Comparison of ENCODE assay signal across 8 cellular contexts in the genomic region with DNA sequence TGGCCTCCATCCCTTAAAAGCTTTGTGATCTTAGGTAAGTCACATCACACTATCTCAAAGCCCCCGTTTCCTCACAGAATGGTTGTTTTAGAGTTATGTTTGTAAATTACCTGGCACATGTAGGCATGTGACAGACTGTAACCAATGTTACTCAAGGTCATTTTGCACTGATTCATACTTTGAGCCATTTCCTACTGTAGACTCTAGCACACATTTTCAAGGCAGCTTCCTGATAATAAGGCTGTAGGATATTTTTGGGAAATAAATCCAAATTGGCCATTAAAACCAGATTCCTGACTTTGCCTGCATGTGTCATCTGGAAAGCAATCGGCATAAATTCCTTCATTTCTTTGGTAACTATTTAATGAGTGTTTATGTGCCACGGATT. TPM values are rescaled to one million over a fixed set of nuclear protein-coding genes. Genes with fewer than 3 reads are reported as not detected.
A peak's percentile ranks its signal among the peaks of the same experiment; 100 is the strongest.
DNase-seq lines count a peak whose midpoint lies in the region.

No MANE protein-coding gene starts in this region.

- peak; percentile 80 for DNase-seq in GM04504 (ENCODE audit: low read depth)
- DNase-seq in SJSA1 (ENCODE audit: low read depth in 1 of 2, low spot score in 2 of 2), result no peak
- DNase-seq in fibroblast of gingiva (ENCODE audit: low read depth), result peak; percentile 28
- no peak for DNase-seq in nucleus accumbens (lab: John Stamatoyannopoulos, UW)
- DNase-seq in NCI-H345 treated with DMSO at 0.1 percent for 48 hours (lab: John Stamatoyannopoulos, UW; ENCODE audit: unreplicated experiment), result no peak
- DNase-seq in NCI-H128 (lab: John Stamatoyannopoulos, UW; ENCODE audit: unreplicated experiment), result no peak
- DNase-seq in NCI-H2171 (lab: John Stamatoyannopoulos, UW), result no peak

- H3K4me1 ChIP-seq in SJSA1 (replicated peaks) (peaks cover 32% of the 10 kb centered on the region), skeletal muscle tissue (ENCODE audit: control insufficient read depth in 3 of 3, insufficient read depth in 3 of 3, low read length in 3 of 3) (peaks cover 35 to 42% (median 40%) of the 10 kb centered on the region in 3 donors)

- H3K27me3 ChIP-seq in SJSA1 (replicated peaks), result no peaks in the 10 kb centered on the region
- H3K27me3 ChIP-seq in skeletal muscle tissue (ENCODE audit: control insufficient read depth in 3 of 3, insufficient read depth in 3 of 3, low read length in 3 of 3), result no peaks in the 10 kb centered on the region

- H3K4me3 ChIP-seq in SJSA1, result peak overlapping the region; percentile 73
- H3K4me3 ChIP-seq in skeletal muscle tissue (ENCODE audit: low read length in 3 of 3), result peak overlapping the region; percentile 25 to 98 (median 42)

- H3K9ac ChIP-seq in skeletal muscle tissue (ENCODE audit: low read depth in 1 of 3, low read length in 3 of 3), result peak overlapping the region in 1 of 3 donors; percentile 93

- H3K36me3 ChIP-seq in SJSA1 (peaks cover 31% of the 10 kb centered on the region), skeletal muscle tissue (ENCODE audit: control insufficient read depth in 3 of 3, insufficient read depth in 3 of 3, low read length in 3 of 3) (peaks cover 0 to 3% (median 3%) of the 10 kb centered on the region in 3 donors)

- H3K27ac ChIP-seq in SJSA1 (peak overlapping the region; percentile 54), skeletal muscle tissue (ENCODE audit: low read depth, low read length) (peak overlapping the region; percentile 87)

- H3K9me3 ChIP-seq in SJSA1 (replicated peaks) (no peaks in the 10 kb centered on the region), skeletal muscle tissue (ENCODE audit: control insufficient read depth in 3 of 3, low read length in 3 of 3) (no peaks in the 10 kb centered on the region)

RNA-seq across cellular contexts. Expression of a gene that starts 2.2 kb away (rescaled TPM):
- total RNA-seq in SJSA1 (2014; rRNA removed; shearing (Covaris generic)), result 16.7 and 31.7 TPM in 2 replicates
- total RNA-seq in skeletal muscle tissue, result 15.1 TPM

Comparison
In these comparisons a context has a peak if more than half of its experiments do, and no peak if none do; other contexts are left out.
1. DNase-seq: peak in GM04504 (single experiment) and fibroblast of gingiva (single experiment); none in SJSA1 (0 of 2), nucleus accumbens (0 of 56), NCI-H345 treated with DMSO at 0.1 percent for 48 hours (single experiment), NCI-H128 (single experiment) and NCI-H2171 (single experiment).